ENCODE assay signal across 8 cellular contexts in the genomic region with DNA sequence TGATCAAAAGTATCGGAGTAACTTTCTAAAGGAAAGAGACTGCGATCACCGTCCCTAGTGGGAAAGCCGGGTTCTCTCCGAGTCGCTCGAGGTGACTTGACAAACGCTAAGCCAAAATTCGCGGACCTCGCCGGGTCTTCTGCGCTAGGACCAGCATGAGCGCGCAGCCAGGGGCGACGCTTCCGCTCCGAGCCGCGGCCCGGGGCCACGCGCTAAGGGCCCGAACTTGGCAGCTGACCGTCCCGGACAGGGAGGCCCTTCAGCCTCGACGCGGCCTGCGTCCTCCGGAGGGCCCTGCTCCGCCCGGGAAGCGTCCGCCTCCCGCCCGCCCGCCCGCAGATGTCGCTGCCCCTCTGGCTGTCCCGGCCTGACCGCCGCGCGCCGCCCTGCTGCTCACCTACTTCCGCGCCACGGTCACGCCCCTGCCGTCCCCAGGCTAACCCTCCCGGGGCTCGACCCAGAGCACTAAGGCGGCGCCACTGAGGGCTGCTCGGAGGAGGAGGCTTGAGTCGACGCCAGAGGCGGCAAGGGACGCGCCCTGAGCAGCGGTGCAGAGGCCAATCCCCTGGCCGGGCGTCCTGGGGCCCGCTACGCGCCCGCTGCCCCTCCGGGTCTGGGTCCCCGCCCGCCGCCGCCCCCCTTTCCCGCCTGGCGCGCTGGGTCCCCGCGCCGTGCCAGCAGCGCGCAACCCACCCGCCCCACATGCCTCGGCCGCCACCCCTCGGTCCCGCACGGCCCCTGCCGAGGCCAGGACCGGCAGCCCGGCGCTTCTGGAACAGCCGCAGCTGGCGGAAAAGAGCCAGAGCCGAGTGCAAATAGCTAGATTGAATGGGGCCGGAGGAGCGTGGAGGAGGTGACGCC. TPM values are rescaled to one million over a fixed set of nuclear protein-coding genes. Genes with fewer than 3 reads are reported as not detected.
DNase-seq lines count a peak whose midpoint lies in the region; ATAC-seq and TF ChIP-seq lines count a peak whose summit lies in the region.

No MANE protein-coding gene starts in this region.

- H3K36me3 ChIP-seq in SK-N-SH (replicated peaks in 1 of 2; ENCODE audit: control insufficient read depth in 1 of 2, insufficient read depth in 2 of 2, low read length in 1 of 2) = peaks cover 0 to 9% of the 10 kb centered on the region in 2 experiments

- peak overlapping the region; percentile 81 for H3K27ac Mint-ChIP-seq in activated naive CD4-positive, alpha-beta T cell treated with anti-CD3 and anti-CD28 coated beads, Interleukin-2, amount 50 U/mL, for 24 hours
- H3K27ac Mint-ChIP-seq in progenitor cell of endocrine pancreas = peak overlapping the region; percentile 94

- H3K4me2 ChIP-seq in SK-N-SH = peak overlapping the region; percentile 93

- H3K9me3 Mint-ChIP-seq in activated naive CD4-positive, alpha-beta T cell treated with anti-CD3 and anti-CD28 coated beads, Interleukin-2, amount 50 U/mL, for 24 hours = no peaks in the 10 kb centered on the region
- H3K9me3 Mint-ChIP-seq in progenitor cell of endocrine pancreas (ENCODE audit: low read depth) = no peaks in the 10 kb centered on the region

- POLR2A ChIA-PET in SK-N-SH (lab: Yijun Ruan, JAX) = interaction anchor here (0.9 to 2.0 kb wide), 5 partner anchors 13 to 300 kb away, joined by 3 to 13 read pairs (median 5); no protein-coding TSS in a partner anchor

- H3K36me3 Mint-ChIP-seq in activated naive CD4-positive, alpha-beta T cell treated with anti-CD3 and anti-CD28 coated beads, Interleukin-2, amount 50 U/mL, for 24 hours = peaks cover 12% of the 10 kb centered on the region
- peaks cover 11% of the 10 kb centered on the region for H3K36me3 Mint-ChIP-seq in progenitor cell of endocrine pancreas (ENCODE audit: insufficient read depth)

- DNase-seq in ELF-1 (ENCODE audit: low read depth, low spot score) (peak; percentile 83), LHCN-M2 (ENCODE audit: low read depth) (peak; percentile 91), SK-N-SH (peak; percentile 83), cardiac septum (ENCODE audit: low spot score) (peak; percentile 94), progenitor cell of endocrine pancreas (ENCODE audit: low spot score, unreplicated experiment) (peak; percentile 68), ureter (ENCODE audit: low spot score) (peak; percentile 82)

- peak overlapping the region; percentile 96 for H2AFZ ChIP-seq in SK-N-SH (ENCODE audit: low read depth)

- TF ChIP-seq RAD21 in SK-N-SH (IDR thresholded peaks at IDR 0.05; ENCODE audit: low read length) = peak; percentile 37

- no peaks in the 10 kb centered on the region for H3K9me2 ChIP-seq in SK-N-SH

- H3K9me3 ChIP-seq in SK-N-SH = no peaks in the 10 kb centered on the region

- peak overlapping the region; percentile 57 to 71 for H3K4me3 ChIP-seq in SK-N-SH (ENCODE audit: low read depth in 2 of 2, low read length in 1 of 2)

- H3K27me3 ChIP-seq in SK-N-SH (ENCODE audit: insufficient read depth) = no peaks in the 10 kb centered on the region

- H3K9ac ChIP-seq in SK-N-SH = peak overlapping the region; percentile 84

- intact Hi-C loops in cardiac septum (cut with DNase I) = loop anchor here (5.0 to 10.0 kb wide), 4 partner anchors 198 to 970 kb away; partner anchors contain the start of genes AIDA and BROX

- ATAC-seq in GM21737 (IDR thresholded peaks at IDR 0.05; ENCODE audit: unreplicated experiment) = peak; percentile 50

- H3K4me1 ChIP-seq in SK-N-SH (ENCODE audit: control insufficient read depth in 1 of 2, insufficient read depth in 2 of 2, low read depth in 1 of 2, low read length in 1 of 2) = peaks cover 0 to 18% of the 10 kb centered on the region in 2 experiments; a peak in 2 of 4 replicates

- no peaks in the 10 kb centered on the region for H4K20me1 ChIP-seq in SK-N-SH (ENCODE audit: insufficient read depth)

- WGBS in SK-N-SH (ENCODE audit: low lambda C conversion rate) = 3% methylated on average over 24 of the region's 98 CpGs

- H3K27ac ChIP-seq in SK-N-SH (ENCODE audit: low read depth in 2 of 2, low read length in 1 of 2) = peak overlapping the region; percentile 96 to 98

- peaks cover 7% of the 10 kb centered on the region for H3F3A ChIP-seq in SK-N-SH (replicated peaks; ENCODE audit: insufficient read depth)

- peak overlapping the region; percentile 85 for H3K4me3 Mint-ChIP-seq in activated naive CD4-positive, alpha-beta T cell treated with anti-CD3 and anti-CD28 coated beads, Interleukin-2, amount 50 U/mL, for 24 hours
- H3K4me3 Mint-ChIP-seq in progenitor cell of endocrine pancreas (ENCODE audit: low read depth) = peak overlapping the region; percentile 81

- H3K79me2 ChIP-seq in SK-N-SH (ENCODE audit: insufficient read depth) = no peaks in the 10 kb centered on the region

- H3K4me1 Mint-ChIP-seq in activated naive CD4-positive, alpha-beta T cell treated with anti-CD3 and anti-CD28 coated beads, Interleukin-2, amount 50 U/mL, for 24 hours = peaks cover 20% of the 10 kb centered on the region
- peaks cover 12% of the 10 kb centered on the region for H3K4me1 Mint-ChIP-seq in progenitor cell of endocrine pancreas (ENCODE audit: low read depth)

- CTCF ChIA-PET in SK-N-SH (lab: Yijun Ruan, JAX) = interaction anchor here (0.9 to 4.4 kb wide), 19 partner anchors 9 to 722 kb away, joined by 3 to 20 read pairs (median 4); no protein-coding TSS in a partner anchor

- no peaks in the 10 kb centered on the region for H3K27me3 Mint-ChIP-seq in activated naive CD4-positive, alpha-beta T cell treated with anti-CD3 and anti-CD28 coated beads, Interleukin-2, amount 50 U/mL, for 24 hours
- H3K27me3 Mint-ChIP-seq in progenitor cell of endocrine pancreas = no peaks in the 10 kb centered on the region

- no peak for TF ChIP-seq EP300 in SK-N-SH (IDR thresholded peaks at IDR 0.05; ENCODE audit: borderline replicate concordance in 1 of 2, low read depth in 1 of 2, low read length in 1 of 2)

- no peak; the same call in 1 of the 2 replicates for TF ChIP-seq CTCF in SK-N-SH (IDR thresholded peaks at IDR 0.05)
- TF ChIP-seq CTCF in progenitor cell of endocrine pancreas (IDR thresholded peaks at IDR 0.05; ENCODE audit: unreplicated experiment) = peak; percentile 22

TF ChIP-seq in SK-N-SH, 30 proteins besides CTCF, POLR2A, EP300 and RAD21 (continues in another document):
- TF ChIP-seq, protein P1, sequence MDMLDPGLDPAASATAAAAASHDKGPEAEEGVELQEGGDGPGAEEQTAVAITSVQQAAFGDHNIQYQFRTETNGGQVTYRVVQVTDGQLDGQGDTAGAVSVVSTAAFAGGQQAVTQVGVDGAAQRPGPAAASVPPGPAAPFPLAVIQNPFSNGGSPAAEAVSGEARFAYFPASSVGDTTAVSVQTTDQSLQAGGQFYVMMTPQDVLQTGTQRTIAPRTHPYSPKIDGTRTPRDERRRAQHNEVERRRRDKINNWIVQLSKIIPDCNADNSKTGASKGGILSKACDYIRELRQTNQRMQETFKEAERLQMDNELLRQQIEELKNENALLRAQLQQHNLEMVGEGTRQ (IDR thresholded peaks at IDR 0.05; ENCODE audit: borderline replicate concordance, low read depth, low read length) = no peak
- TF ChIP-seq FOSL2 (IDR thresholded peaks at IDR 0.05; ENCODE audit: borderline replicate concordance, low read depth) = no peak
- TF ChIP-seq NRF1 (IDR thresholded peaks at IDR 0.05; ENCODE audit: low read depth, low read length) = no peak
- TF ChIP-seq YY1 (IDR thresholded peaks at IDR 0.05; ENCODE audit: low read depth) = no peak
- TF ChIP-seq RXRA (IDR thresholded peaks at IDR 0.05; ENCODE audit: borderline replicate concordance, low read depth) = peak; percentile 13; the same call in 1 of the 2 replicates
- no peak for TF ChIP-seq MEF2A (IDR thresholded peaks at IDR 0.05; ENCODE audit: borderline replicate concordance, low read depth)
- no peak for TF ChIP-seq NFIC (IDR thresholded peaks at IDR 0.05; ENCODE audit: borderline replicate concordance)
- peak; percentile 29; the same call in 1 of the 2 replicates for TF ChIP-seq SMC3 (IDR thresholded peaks at IDR 0.05; ENCODE audit: low read depth, low read length)
- TF ChIP-seq TCF12 (IDR thresholded peaks at IDR 0.05) = no peak
- TF ChIP-seq PBX3 (IDR thresholded peaks at IDR 0.05) = no peak
- TF ChIP-seq MXI1 (IDR thresholded peaks at IDR 0.05; ENCODE audit: low read depth, low read length) = no peak; the same call in 1 of the 2 replicates
- no peak for TF ChIP-seq ELF1 (IDR thresholded peaks at IDR 0.05)
- TF ChIP-seq FOXJ3 (CRISPR knock-in tag; IDR thresholded peaks at IDR 0.05) = no peak
- TF ChIP-seq JUND (IDR thresholded peaks at IDR 0.05) = no peak
- TF ChIP-seq FOXM1 (IDR thresholded peaks at IDR 0.05; ENCODE audit: low read depth) = no peak
- TF ChIP-seq IRF3 (IDR thresholded peaks at IDR 0.05; ENCODE audit: low read depth, low read length) = no peak

RNA-seq across cellular contexts. Expression of gene DUSP10, which starts 0.9 kb away (rescaled TPM):
- total RNA-seq in LHCN-M2 (2014; rRNA removed) (43.4 and 50.7 TPM in 2 replicates), cardiac septum (2.8 TPM), progenitor cell of endocrine pancreas (9.3 and 10.2 TPM in 2 replicates), ureter (5.0 TPM)
- polyA plus RNA-seq in LHCN-M2 (2012) = 18.8 TPM
- 6.4 and 6.8 TPM in 2 replicates for polyA plus RNA-seq in SK-N-SH (2012; rRNA removed)
- polyA plus RNA-seq in SK-N-SH (2012; cell fraction: cytosol; rRNA removed) = 5.0 and 5.2 TPM in 2 replicates
- polyA plus RNA-seq in SK-N-SH (2012; cell fraction: nucleus; rRNA removed) = 8.0 and 11.1 TPM in 2 replicates

Comparison
In these comparisons a context has a peak if more than half of its experiments do, and no peak if none do; other contexts are left out.
1. Peak in every context shown above with its lines: DNase-seq, ATAC-seq, H3K4me3 ChIP-seq and H3K27ac ChIP-seq.